Comparison of ENCODE assay signal across 29 cellular contexts in genomic region chr11:17535488-17535887, GRCh38. TPM values are rescaled to one million over a fixed set of nuclear protein-coding genes. Genes with fewer than 3 reads are reported as not detected.
"Had no signal": no experiment of that assay in that cellular context is flagged by ENCODE, and none has a peak within 500 bp of the region (broad histone marks: within the 10 kb centered on the region; RNA-seq: fewer than 3 reads in every experiment).

No MANE protein-coding gene starts in this region.

- ATAC-seq: effector memory CD8-positive, alpha-beta T cell; esophagus mucosa; gastrocnemius medialis; heart right ventricle; left cardiac atrium; left lung; left ventricle myocardium superior; lower lobe of right lung; mucosa of descending colon had no signal

- H3K4me3 ChIP-seq: colonic mucosa, esophagus squamous epithelium, gastrocnemius medialis, heart right ventricle, left lung, lower lobe of right lung, mucosa of descending colon had no signal

- H3K36me3 ChIP-seq: colonic mucosa, esophagus squamous epithelium, gastrocnemius medialis, heart right ventricle, left lung, lower lobe of right lung had no signal

- H3K9me3 ChIP-seq: colonic mucosa, esophagus squamous epithelium, gastrocnemius medialis, heart right ventricle, left lung, lower lobe of right lung, mucosa of descending colon had no signal

- H3K27me3 ChIP-seq: colonic mucosa had no signal

- DNase-seq: colonic mucosa; cortex of kidney; effector CD8-positive, alpha-beta T cell; effector memory CD8-positive, alpha-beta T cell; endodermal cell; erythroblast; esophagus squamous epithelium; foreskin fibroblast; foreskin melanocyte; gastrocnemius medialis; glutamatergic neuron; heart right ventricle; hippocampal formation; left cardiac atrium; left lung; left ventricle myocardium superior; lower lobe of right lung; mesenchymal stem cell; mucosa of descending colon had no signal

- H3K27ac Mint-ChIP-seq: dendritic cell treated with granulocyte-macrophage colony-stimulating factor and Interleukin-4, amounts not matched to agents 40 ng/mL and 50 ng/mL, for 4 days; effector memory CD8-positive, alpha-beta T cell; endodermal cell; mesothelial cell of epicardium had no signal

- H3K4me3 Mint-ChIP-seq: dendritic cell treated with granulocyte-macrophage colony-stimulating factor and Interleukin-4, amounts not matched to agents 40 ng/mL and 50 ng/mL, for 4 days; effector memory CD8-positive, alpha-beta T cell; endodermal cell; mesothelial cell of epicardium had no signal

- H3K9me3 Mint-ChIP-seq: dendritic cell treated with granulocyte-macrophage colony-stimulating factor and Interleukin-4, amounts not matched to agents 40 ng/mL and 50 ng/mL, for 4 days; effector memory CD8-positive, alpha-beta T cell; endodermal cell; mesothelial cell of epicardium had no signal

- H3K4me1 ChIP-seq: colonic mucosa, esophagus squamous epithelium, gastrocnemius medialis, left lung, lower lobe of right lung had no signal

- H3K36me3 Mint-ChIP-seq: mesothelial cell of epicardium had no signal

- H3K4me1 Mint-ChIP-seq: mesothelial cell of epicardium had no signal

RNA-seq across cellular contexts. Expression of gene USH1C, which starts 8.7 kb away (rescaled TPM):
- total RNA-seq: dermis microvascular lymphatic vessel endothelial cell, esophagus squamous epithelium, glomerular endothelial cell, lung microvascular endothelial cell, myocyte had no signal

RNA-seq across cellular contexts. Expression of gene OTOG, which starts 11.6 kb away (rescaled TPM):
- total RNA-seq: colonic mucosa, dermis microvascular lymphatic vessel endothelial cell, esophagus mucosa, esophagus squamous epithelium, gastrocnemius medialis, glomerular endothelial cell, heart right ventricle, kidney epithelial cell, left cardiac atrium, left lung, left ventricle myocardium superior, lower leg skin, lower lobe of right lung, lung microvascular endothelial cell, mesenteric fat pad had no signal

RNA-seq across cellular contexts. Expression of gene ABCC8, which starts 58.8 kb away (rescaled TPM):
- total RNA-seq: dermis microvascular lymphatic vessel endothelial cell, esophagus mucosa, glomerular endothelial cell, kidney epithelial cell, lung microvascular endothelial cell, mesothelial cell of epicardium, myocyte had no signal
